In the genomic region with DNA sequence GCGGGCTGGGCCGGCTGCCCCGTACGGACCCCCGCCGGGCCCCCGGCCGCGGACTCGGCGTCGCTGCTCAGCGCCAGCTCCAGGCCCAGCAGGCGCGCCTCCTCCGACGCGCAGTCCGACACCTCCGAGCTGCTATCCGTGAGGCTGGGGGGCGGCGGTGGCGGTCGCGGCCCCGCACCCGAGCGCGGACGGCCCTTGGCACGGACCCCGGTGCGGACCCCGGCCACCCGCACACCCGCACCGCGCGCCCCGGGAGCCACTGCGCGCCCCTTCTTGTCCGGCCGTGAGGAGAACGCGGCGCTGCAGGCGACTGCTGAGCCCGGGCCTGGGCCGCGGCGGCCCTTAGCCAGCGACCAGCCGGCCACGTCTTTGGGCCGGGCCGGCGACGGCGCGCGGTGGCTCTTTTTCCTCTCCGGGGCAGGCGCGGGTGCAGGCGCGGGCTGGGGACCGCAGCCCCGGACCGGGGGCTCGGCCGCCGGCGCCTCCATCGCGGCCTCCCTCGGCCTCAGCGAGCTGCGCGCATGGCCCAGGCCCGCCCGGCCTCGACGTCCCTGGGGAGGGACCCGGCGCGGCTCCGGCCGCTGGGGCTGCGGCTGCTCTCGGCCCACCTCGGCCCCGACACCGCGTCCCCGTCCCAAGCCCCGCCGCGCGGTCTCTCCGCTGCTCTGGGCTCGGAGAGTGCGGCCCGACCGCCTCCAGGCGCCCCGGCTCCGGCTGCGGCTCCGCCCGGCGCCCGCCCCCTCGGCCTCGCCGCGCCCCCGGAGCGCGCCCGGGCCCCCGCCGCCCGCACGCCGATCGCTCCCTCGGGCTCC, we compare ENCODE assay signal across 8 cellular contexts. TPM values are rescaled to one million over a fixed set of nuclear protein-coding genes. Genes with fewer than 3 reads are reported as not detected.
DNase-seq lines count a peak whose midpoint lies in the region; ATAC-seq and TF ChIP-seq lines count a peak whose summit lies in the region.

No MANE protein-coding gene starts in this region.

- H3K9me3 ChIP-seq in OCI-LY7 (ENCODE audit: low read length) = no peaks in the 10 kb centered on the region
- no peaks in the 10 kb centered on the region for H3K9me3 ChIP-seq in heart left ventricle

- peaks cover 1% of the 10 kb centered on the region; the same call in 1 of the 2 replicates for H3K36me3 ChIP-seq in H7 (replicated peaks; ENCODE audit: control insufficient read depth, insufficient read depth, low read length)
- no peaks in the 10 kb centered on the region for H3K36me3 ChIP-seq in OCI-LY7 (ENCODE audit: insufficient read depth, low read length)
- H3K36me3 ChIP-seq in heart left ventricle = no peaks in the 10 kb centered on the region

- DNase-seq in H7 = no peak
- no peak for DNase-seq in OCI-LY7 (ENCODE audit: low spot score)
- peak in 1 of 5 donors; percentile 72 for DNase-seq in heart left ventricle
- no peak for DNase-seq in NCI-H524 treated with DMSO at 0.1 percent for 48 hours (lab: John Stamatoyannopoulos, UW)
- DNase-seq in SIG-M5 (lab: John Stamatoyannopoulos, UW) = no peak
- DNase-seq in effector CD8-positive, alpha-beta T cell (lab: John Stamatoyannopoulos, UW) = no peak

- H3K36me3 Mint-ChIP-seq in stimulated activated memory B cell treated with anti-CD40 and anti-IgM and Interleukin-4, amounts not matched to agents 10 μg/mL and 1 μg/mL and 100 μg/mL, for 72 hours = no peaks in the 10 kb centered on the region

- POLR2A ChIA-PET in OCI-LY7 (lab: Charles Lee) = interaction anchor here (1.4 to 4.4 kb wide), 2 partner anchors 16 to 23 kb away, joined by 3 to 15 read pairs; no protein-coding TSS in a partner anchor

- BruUV-seq in OCI-LY7 (replicated peaks; lab: Mats Ljungman, UMichigan) = no TSS peak

- no peaks in the 10 kb centered on the region for H4K20me1 ChIP-seq in OCI-LY7 (ENCODE audit: insufficient read depth, low read length)

- H3K4me1 ChIP-seq in OCI-LY7 (ENCODE audit: insufficient read depth, low read length, poor library complexity, severe bottlenecking) = peaks cover 54% of the 10 kb centered on the region
- H3K4me1 ChIP-seq in heart left ventricle = peaks cover 9 to 61% (median 38%) of the 10 kb centered on the region in 12 donors

- peak; percentile 58 for ATAC-seq in GM18502 (IDR thresholded peaks at IDR 0.05; ENCODE audit: poor library complexity, unreplicated experiment)
- no peak for ATAC-seq in heart left ventricle
- peak; percentile 2 for ATAC-seq in stimulated activated memory B cell treated with anti-CD40 and anti-IgM and Interleukin-4, amounts not matched to agents 10 μg/mL and 1 μg/mL and 100 μg/mL, for 72 hours

- intact Hi-C loops in OCI-LY7 (cut with micrococcal nuclease; ENCODE audit: unreplicated experiment) = loop anchor here (5.0 kb wide), 1 partner anchor 91 kb away; a partner anchor contains a TSS
- intact Hi-C loops in heart left ventricle (cut with DNase I) = loop anchor here (1.0 to 10.0 kb wide), 13 partner anchors 32 to 318 kb away; a partner anchor contains a TSS

- TF ChIP-seq POLR2A in heart left ventricle (IDR thresholded peaks at IDR 0.05) = no peak

- peaks cover 76% of the 10 kb centered on the region for H3K4me1 Mint-ChIP-seq in stimulated activated memory B cell treated with anti-CD40 and anti-IgM and Interleukin-4, amounts not matched to agents 10 μg/mL and 1 μg/mL and 100 μg/mL, for 72 hours

- H3K79me2 ChIP-seq in OCI-LY7 (ENCODE audit: insufficient read depth, low read depth, low read length) = no peaks in the 10 kb centered on the region

- CTCF ChIA-PET in OCI-LY7 (lab: Charles Lee; ENCODE audit: unreplicated experiment) = interaction anchor here (0.7 to 1.5 kb wide), 4 partner anchors 16 to 391 kb away, joined by 4 to 16 read pairs (median 8); no protein-coding TSS in a partner anchor

- H3K27ac Mint-ChIP-seq in stimulated activated memory B cell treated with anti-CD40 and anti-IgM and Interleukin-4, amounts not matched to agents 10 μg/mL and 1 μg/mL and 100 μg/mL, for 72 hours = no peak overlapping the region

- no peak overlapping the region for H2AFZ ChIP-seq in OCI-LY7 (ENCODE audit: low read length)

- WGBS in heart left ventricle, 4 donors = 0 to 3% (median 1%) methylated on average over 17 to 129 of the region's 129 CpGs

- H3K27me3 ChIP-seq in H7 (ENCODE audit: control insufficient read depth, insufficient read depth, low read length) (peaks cover 8% of the 10 kb centered on the region; the same call in 1 of the 2 replicates), heart left ventricle (no peaks in the 10 kb centered on the region)

- H3K27ac ChIP-seq in OCI-LY7 (ENCODE audit: low read depth, low read length, poor library complexity, severe bottlenecking) (no peak overlapping the region), heart left ventricle (peak overlapping the region; percentile 85 to 97 (median 92))

- H3K9me3 Mint-ChIP-seq in stimulated activated memory B cell treated with anti-CD40 and anti-IgM and Interleukin-4, amounts not matched to agents 10 μg/mL and 1 μg/mL and 100 μg/mL, for 72 hours = no peaks in the 10 kb centered on the region

- H3K4me3 Mint-ChIP-seq in stimulated activated memory B cell treated with anti-CD40 and anti-IgM and Interleukin-4, amounts not matched to agents 10 μg/mL and 1 μg/mL and 100 μg/mL, for 72 hours = no peak overlapping the region

- H3K27me3 Mint-ChIP-seq in stimulated activated memory B cell treated with anti-CD40 and anti-IgM and Interleukin-4, amounts not matched to agents 10 μg/mL and 1 μg/mL and 100 μg/mL, for 72 hours = no peaks in the 10 kb centered on the region

- H3K4me3 ChIP-seq in H7 (ENCODE audit: insufficient read depth, low read depth, low read length) (peak overlapping the region; percentile 66), OCI-LY7 (ENCODE audit: low read depth, low read length, poor library complexity, severe bottlenecking) (peak overlapping the region; percentile 62), heart left ventricle (peak overlapping the region; percentile 13 to 87 (median 68))

- H3K4me2 ChIP-seq in OCI-LY7 (ENCODE audit: low read length) = peak overlapping the region; percentile 62

- no peaks in the 10 kb centered on the region for H3K9me2 ChIP-seq in OCI-LY7 (ENCODE audit: insufficient read depth, low read length)

- TF ChIP-seq CTCF in OCI-LY7 (conservative IDR thresholded peaks at IDR 0.05; ENCODE audit: low read length) (no peak), heart left ventricle (IDR thresholded peaks at IDR 0.05) (no peak)

RNA-seq across cellular contexts. Expression of a gene that starts 12.9 kb away (rescaled TPM):
- 0.31 and 0.44 TPM in 2 replicates for total RNA-seq in H7 (2014; rRNA removed; shearing (Covaris generic))
- total RNA-seq in OCI-LY7 (2014; rRNA removed; shearing (Covaris generic)) = 0.18 TPM in 1 of 2 replicates, not detected in the other
- total RNA-seq in OCI-LY7 (2022) = not detected in 2 replicates
- not detected for total RNA-seq in heart left ventricle
- polyA plus RNA-seq in heart left ventricle = under 1 TPM in 1 of 2 donors, not detected in 1; 0.15 TPM

Comparison
In these comparisons a context has a peak if more than half of its experiments do, and no peak if none do; other contexts are left out.
1. ATAC-seq: peak in GM18502 (single experiment) and stimulated activated memory B cell treated with anti-CD40 and anti-IgM and Interleukin-4, amounts not matched to agents 10 μg/mL and 1 μg/mL and 100 μg/mL, for 72 hours (single experiment); none in heart left ventricle (0 of 4).
2. Peak in every context shown above with its lines, with median percentiles within 50 percentile points of each other: H3K4me3 ChIP-seq.